ENCODE assay signal across 17 cellular contexts in genomic region chr1:226983998-226984364, GRCh38. TPM values are rescaled to one million over a fixed set of nuclear protein-coding genes. Genes with fewer than 3 reads are reported as not detected.
DNase-seq lines count a peak whose midpoint lies in the region; ATAC-seq lines count a peak whose summit lies in the region.
"Had no signal": no experiment of that assay in that cellular context is flagged by ENCODE, and none has a peak within 500 bp of the region (broad histone marks: within the 10 kb centered on the region; RNA-seq: fewer than 3 reads in every experiment).

No MANE protein-coding gene starts in this region.

- H3K4me3 ChIP-seq in neuronal stem cell (ENCODE audit: low read length in 2 of 2): no peak overlapping the region
- H3K4me3 ChIP-seq: testis had no signal

- no peak overlapping the region for H3K4ac ChIP-seq in neuronal stem cell (ENCODE audit: low read length)

- peak overlapping the region; percentile 4 for H3K9ac ChIP-seq in neuronal stem cell (ENCODE audit: low read depth, low read length, poor library complexity)

- no peaks in the 10 kb centered on the region for H3K27me3 Mint-ChIP-seq in stimulated activated naive CD8-positive, alpha-beta T cell treated with anti-CD3 and anti-CD28 coated beads, Interleukin-15, amount 100 ng/mL, for 72 hours
- H3K27me3 Mint-ChIP-seq: activated CD4-positive, alpha-beta T cell treated with anti-CD3 and anti-CD28 coated beads, Interleukin-2, amount 10 ng/mL, durations not matched to agents 7 days and 5 days; memory B cell; naive thymus-derived CD4-positive, alpha-beta T cell had no signal

- no CpG with 5 or more reads among the region's 5 CpGs for WGBS in neuronal stem cell (ENCODE audit: extremely low coverage in 2 of 2, insufficient read length in 2 of 2, insufficient replicate concordance in 1 of 2), 2 donors

- H2AFZ ChIP-seq in neuronal stem cell (ENCODE audit: low read length): no peak overlapping the region

- no peak overlapping the region for H3K4me3 Mint-ChIP-seq in stimulated activated naive CD8-positive, alpha-beta T cell treated with anti-CD3 and anti-CD28 coated beads, Interleukin-15, amount 100 ng/mL, for 72 hours
- H3K4me3 Mint-ChIP-seq: activated CD4-positive, alpha-beta T cell treated with anti-CD3 and anti-CD28 coated beads, Interleukin-2, amount 10 ng/mL, durations not matched to agents 7 days and 5 days; activated naive CD4-positive, alpha-beta T cell treated with anti-CD3 and anti-CD28 coated beads for 36 hours; CD8-positive, alpha-beta T cell; memory B cell; naive thymus-derived CD4-positive, alpha-beta T cell had no signal

- H3K27ac ChIP-seq in neuronal stem cell (replicated peaks; ENCODE audit: low read length): no peak overlapping the region
- H3K27ac ChIP-seq: testis had no signal

- H3K4me1 ChIP-seq in neuronal stem cell (ENCODE audit: control insufficient read depth in 2 of 2, insufficient read depth in 1 of 2, low read depth in 1 of 2, low read length in 2 of 2): peaks cover 0 to 3% of the 10 kb centered on the region in 2 donors

- no peaks in the 10 kb centered on the region for H3K9me3 Mint-ChIP-seq in stimulated activated naive CD8-positive, alpha-beta T cell treated with anti-CD3 and anti-CD28 coated beads, Interleukin-15, amount 100 ng/mL, for 72 hours
- H3K9me3 Mint-ChIP-seq: activated CD4-positive, alpha-beta T cell treated with anti-CD3 and anti-CD28 coated beads, Interleukin-2, amount 10 ng/mL, durations not matched to agents 7 days and 5 days; activated naive CD4-positive, alpha-beta T cell treated with anti-CD3 and anti-CD28 coated beads for 36 hours; CD8-positive, alpha-beta T cell; memory B cell; naive thymus-derived CD4-positive, alpha-beta T cell had no signal

- DNase-seq in stimulated activated naive CD8-positive, alpha-beta T cell treated with anti-CD3 and anti-CD28 coated beads, Interleukin-15, amount 100 ng/mL, for 72 hours: no peak
- no peak for DNase-seq in stimulated activated naive CD8-positive, alpha-beta T cell treated with anti-CD3 and anti-CD28 coated beads, Interleukin-15, Interleukin-2, amounts not matched to agents 100 U/mL and 50 U/mL, for 24 hours
- DNase-seq in ecto neural progenitor cell (ENCODE audit: low spot score): peak; percentile 39
- no peak for DNase-seq in neuronal stem cell (ENCODE audit: low spot score)
- no peak for DNase-seq in NCI-H345 (lab: John Stamatoyannopoulos, UW)
- DNase-seq: activated CD4-positive, alpha-beta T cell treated with anti-CD3 and anti-CD28 coated beads, Interleukin-2, amount 10 ng/mL, durations not matched to agents 7 days and 5 days; activated naive CD4-positive, alpha-beta T cell treated with anti-CD3 and anti-CD28 coated beads for 36 hours; CD8-positive, alpha-beta T cell; hypothalamus; naive thymus-derived CD4-positive, alpha-beta T cell; NCI-H1105; NCI-H2107; NCI-H524 treated with DMSO at 0.1 percent for 48 hours; testis had no signal

- H2BK5ac ChIP-seq in neuronal stem cell (ENCODE audit: low read length): no peak overlapping the region

- H3K79me1 ChIP-seq in neuronal stem cell (ENCODE audit: low read depth, low read length): no peaks in the 10 kb centered on the region

- H3K18ac ChIP-seq in neuronal stem cell (ENCODE audit: low read length): peak overlapping the region; percentile 71

- ATAC-seq in stimulated activated naive CD8-positive, alpha-beta T cell treated with anti-CD3 and anti-CD28 coated beads, Interleukin-15, amount 100 ng/mL, for 72 hours: peak; percentile 11
- ATAC-seq in stimulated activated naive CD8-positive, alpha-beta T cell treated with anti-CD3 and anti-CD28 coated beads, Interleukin-15, Interleukin-2, amounts not matched to agents 100 U/mL and 50 U/mL, for 24 hours: no peak
- ATAC-seq in GM19328 (IDR thresholded peaks at IDR 0.05; ENCODE audit: unreplicated experiment): no peak
- ATAC-seq in GM21515 (IDR thresholded peaks at IDR 0.05; ENCODE audit: unreplicated experiment): no peak
- ATAC-seq: CD8-positive, alpha-beta T cell; naive thymus-derived CD4-positive, alpha-beta T cell had no signal

- no peaks in the 10 kb centered on the region for H3K27me3 ChIP-seq in neuronal stem cell (ENCODE audit: control insufficient read depth in 3 of 3, insufficient read depth in 3 of 3, low read depth in 1 of 3, low read length in 3 of 3)
- H3K27me3 ChIP-seq: testis had no signal

- peaks cover 0 to 2% of the 10 kb centered on the region in 2 donors for H3K9me3 ChIP-seq in neuronal stem cell (replicated peaks in 1 of 2; ENCODE audit: control insufficient read depth in 2 of 2, insufficient read depth in 1 of 2, low read depth in 1 of 2, low read length in 2 of 2)
- H3K9me3 ChIP-seq: testis had no signal

- peak overlapping the region; percentile 85 for H3K23ac ChIP-seq in neuronal stem cell (ENCODE audit: low read depth, low read length, poor library complexity)

- H4K91ac ChIP-seq in neuronal stem cell (ENCODE audit: low read depth, low read length, poor library complexity): no peak overlapping the region

- no peak overlapping the region for H4K8ac ChIP-seq in neuronal stem cell (ENCODE audit: low read depth, low read length)

- peaks cover 5% of the 10 kb centered on the region for H3K4me1 Mint-ChIP-seq in stimulated activated naive CD8-positive, alpha-beta T cell treated with anti-CD3 and anti-CD28 coated beads, Interleukin-15, amount 100 ng/mL, for 72 hours
- H3K4me1 Mint-ChIP-seq: memory B cell had no signal

- peaks cover 0 to 27% of the 10 kb centered on the region in 2 donors for H3K36me3 ChIP-seq in neuronal stem cell (replicated peaks in 1 of 2; ENCODE audit: control insufficient read depth in 2 of 2, insufficient read depth in 2 of 2, low read length in 2 of 2)

- H3K14ac ChIP-seq in neuronal stem cell (ENCODE audit: low read length): peak overlapping the region; percentile 82

- H2BK12ac ChIP-seq in neuronal stem cell (ENCODE audit: low read length): no peak overlapping the region

- H3K4me2 ChIP-seq in neuronal stem cell (ENCODE audit: insufficient read depth, low read length, poor library complexity, severe bottlenecking): no peak overlapping the region

- peak overlapping the region; percentile 56 for H2AK5ac ChIP-seq in neuronal stem cell (ENCODE audit: low read depth, low read length)

- H2BK120ac ChIP-seq in neuronal stem cell (ENCODE audit: low read depth, low read length): peak overlapping the region; percentile 61

- peak overlapping the region; percentile 58 for H2BK15ac ChIP-seq in neuronal stem cell (ENCODE audit: low read length)

- H3K27ac Mint-ChIP-seq in stimulated activated naive CD8-positive, alpha-beta T cell treated with anti-CD3 and anti-CD28 coated beads, Interleukin-15, amount 100 ng/mL, for 72 hours: peak overlapping the region in 1 of 2 donors; percentile 76
- H3K27ac Mint-ChIP-seq: activated CD4-positive, alpha-beta T cell treated with anti-CD3 and anti-CD28 coated beads, Interleukin-2, amount 10 ng/mL, durations not matched to agents 7 days and 5 days; activated naive CD4-positive, alpha-beta T cell treated with anti-CD3 and anti-CD28 coated beads for 36 hours; CD8-positive, alpha-beta T cell; memory B cell had no signal

RNA-seq across cellular contexts. Expression of gene COQ8A, which starts 43.9 kb away (rescaled TPM):
- 9.2 TPM for polyA plus RNA-seq in neuronal stem cell (2013, experiment 1 of 2)
- 8.8 TPM for polyA plus RNA-seq in neuronal stem cell (2013, experiment 2 of 2)
